8 cellular contexts compared by ENCODE assay signal in the genomic region with DNA sequence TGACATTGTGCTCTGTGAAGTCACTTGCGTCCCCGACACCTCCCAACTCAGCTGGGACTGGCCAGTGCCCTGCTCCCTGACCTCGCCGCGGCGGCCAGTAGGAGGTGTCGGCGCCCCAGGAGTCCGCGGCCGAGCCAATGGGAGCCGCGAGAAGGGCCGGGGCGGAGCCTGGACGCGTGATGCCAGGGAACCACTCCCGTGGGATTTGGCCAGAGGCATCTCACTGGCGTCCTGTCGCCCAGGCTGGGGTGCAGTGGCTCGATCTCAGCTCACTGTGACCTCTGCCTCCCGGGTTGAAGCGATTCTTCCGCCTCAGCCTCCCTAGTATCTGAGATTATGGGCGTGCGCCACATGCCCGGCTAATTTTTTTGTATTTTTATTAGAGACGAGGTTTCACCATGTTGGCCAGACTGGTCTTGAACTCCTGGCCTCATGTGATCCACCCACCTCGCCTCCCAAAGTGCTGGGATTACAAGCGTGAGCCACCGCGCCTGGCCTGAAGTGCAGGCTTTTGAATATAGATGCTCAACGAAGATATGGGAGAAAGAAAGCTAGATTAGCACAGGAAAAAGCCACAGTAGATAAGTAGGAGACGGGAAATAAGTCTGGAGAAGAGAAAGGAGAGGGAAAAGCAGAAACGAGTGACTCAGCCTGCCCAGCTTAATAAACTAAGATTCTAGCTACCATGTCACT. TPM values are rescaled to one million over a fixed set of nuclear protein-coding genes. Genes with fewer than 3 reads are reported as not detected.
A peak's percentile ranks its signal among the peaks of the same experiment; 100 is the strongest.
DNase-seq lines count a peak whose midpoint lies in the region; ATAC-seq, FAIRE-seq and TF ChIP-seq lines count a peak whose summit lies in the region.

No MANE protein-coding gene starts in this region.

- 2% methylated on average over 17 of the region's 35 CpGs; no CpG with 5 or more reads in 1 of the 2 experiments for WGBS in IMR-90 (ENCODE audit: extremely low coverage in 2 of 2, insufficient read length in 1 of 2), 2 experiments

- H3K4ac ChIP-seq in IMR-90 (ENCODE audit: low read depth, low read length): peak overlapping the region; percentile 64; the same call in 1 of the 2 replicates

- no peak for FAIRE-seq in urothelium cell line (lab: Jason Lieb, UNC)

- no peak for TF ChIP-seq RAD21 in IMR-90 (IDR thresholded peaks at IDR 0.05; ENCODE audit: low read length)

- H2BK5ac ChIP-seq in IMR-90 (ENCODE audit: low read depth, low read length, poor library complexity, severe bottlenecking): no peak overlapping the region

- POLR2A ChIA-PET in IMR-90 (lab: Charles Lee; ENCODE audit: unreplicated experiment): no interaction called here

- H4K91ac ChIP-seq in IMR-90 (ENCODE audit: insufficient read depth, low read depth, low read length): no peak overlapping the region

- TF ChIP-seq CTCF in AG10803 (conservative IDR thresholded peaks at IDR 0.05; ENCODE audit: low read length) (peak; percentile 36), IMR-90 (conservative IDR thresholded peaks at IDR 0.05; ENCODE audit: low read depth, low read length) (no peak), ascending aorta (IDR thresholded peaks at IDR 0.05) (peak in 2 of 3 experiments; percentile 31 to 40)

- peak overlapping the region; percentile 55 for H3K9ac ChIP-seq in IMR-90 (ENCODE audit: low read depth, low read length)

- H3K14ac ChIP-seq in IMR-90 (replicated peaks; ENCODE audit: low read depth, low read length): peak overlapping the region; percentile 77; the same call in 1 of the 2 replicates

- no TSS peak for BruUV-seq in IMR-90 (replicated peaks; lab: Mats Ljungman, UMichigan)

- H3K23ac ChIP-seq in IMR-90 (ENCODE audit: low read depth, low read length): peak overlapping the region; percentile 56; the same call in 1 of the 2 replicates

- CTCF ChIA-PET in IMR-90 (lab: Yijun Ruan, JAX): no interaction called here

- no peak overlapping the region for H2BK15ac ChIP-seq in IMR-90 (ENCODE audit: low read depth, low read length)

- H3K9me1 ChIP-seq in IMR-90 (ENCODE audit: insufficient read depth, low read length): no peaks in the 10 kb centered on the region

- H3K79me1 ChIP-seq in IMR-90 (ENCODE audit: low read depth in 1 of 2, low read length in 2 of 2): peaks cover 0 to 4% of the 10 kb centered on the region in 2 experiments; a peak in 1 of 4 replicates

- no peak overlapping the region for H2BK20ac ChIP-seq in IMR-90 (ENCODE audit: low read depth, low read length)

- H3K27me3 ChIP-seq in IMR-90 (ENCODE audit: control insufficient read depth, insufficient read depth, low read length) (no peaks in the 10 kb centered on the region), ascending aorta (no peaks in the 10 kb centered on the region)

- TF ChIP-seq POLR2A in GM19193 (IDR thresholded peaks at IDR 0.05; ENCODE audit: extremely low read depth, insufficient read depth, insufficient read length) (peak; percentile 53), IMR-90 (IDR thresholded peaks at IDR 0.05; ENCODE audit: low read depth, low read length) (no peak)

- H2AFZ ChIP-seq in IMR-90 (replicated peaks; ENCODE audit: low read length, poor library complexity): peak overlapping the region; percentile 99

- in situ Hi-C loops in IMR-90 (cut with MboI; ENCODE audit: low sequenced_read_pairs) (no loop called here), SK-MEL-5 (cut with HindIII; ENCODE audit: low pct_unique_long_range_greater_than_20kb, low sequenced_read_pairs) (no loop called here)

- DNase-seq in AG10803 (ENCODE audit: low read depth) (peak; percentile 77), IMR-90 (peak; percentile 51), SK-MEL-5 (ENCODE audit: low read depth, low spot score) (peak; percentile 54), ascending aorta (ENCODE audit: low spot score in 2 of 2) (peak; percentile 54 to 93), left ventricle myocardium superior (peak; percentile 94), pons (ENCODE audit: low spot score) (peak; percentile 88), urothelium cell line (ENCODE audit: low spot score) (peak; percentile 92)

- intact Hi-C loops in IMR-90 (cut with micrococcal nuclease) (no loop called here), ascending aorta (cut with DNase I) (no loop called here), left ventricle myocardium superior (cut with micrococcal nuclease) (no loop called here)

- peak overlapping the region; percentile 74 for H3K4me3 ChIP-seq in AG10803 (ENCODE audit: low read length)
- H3K4me3 ChIP-seq in IMR-90 (ENCODE audit: insufficient read depth, low read depth, low read length): peak overlapping the region; percentile 69
- H3K4me3 ChIP-seq in ascending aorta: peak overlapping the region; percentile 47 to 62

- H4K8ac ChIP-seq in IMR-90 (ENCODE audit: low read depth in 2 of 2, low read length in 2 of 2): peak overlapping the region; percentile 36 to 92; a peak in 3 of 4 replicates

- no peaks in the 10 kb centered on the region for H4K20me1 ChIP-seq in IMR-90 (ENCODE audit: insufficient read depth, low read length)

- peak; percentile 100 for ATAC-seq in IMR-90 (ENCODE audit: low read depth)
- peak; percentile 100 for ATAC-seq in left ventricle myocardium superior

- H4K5ac ChIP-seq in IMR-90 (ENCODE audit: low read depth, low read length): peak overlapping the region; percentile 50; the same call in 1 of the 2 replicates

- no peaks in the 10 kb centered on the region for H3K4me1 ChIP-seq in IMR-90 (ENCODE audit: control insufficient read depth, insufficient read depth, low read length)
- H3K4me1 ChIP-seq in ascending aorta: no peaks in the 10 kb centered on the region

- no peak overlapping the region for H3K18ac ChIP-seq in IMR-90 (ENCODE audit: low read depth, low read length)

- H2AK9ac ChIP-seq in IMR-90 (replicated peaks; ENCODE audit: low read depth, low read length, poor library complexity): peak overlapping the region; percentile 44

- H2AK5ac ChIP-seq in IMR-90 (ENCODE audit: low read depth, low read length): 0 out of 2 replicates have a peak overlapping the region, but pooled peaks have one; percentile 15

- H3K36me3 ChIP-seq in IMR-90 (ENCODE audit: control insufficient read depth, insufficient read depth, low read length) (no peaks in the 10 kb centered on the region), ascending aorta (no peaks in the 10 kb centered on the region)

- H2BK120ac ChIP-seq in IMR-90 (ENCODE audit: low read depth, low read length): peak overlapping the region; percentile 30; the same call in 1 of the 2 replicates

- dilution Hi-C loops in IMR-90 (cut with HindIII; ENCODE audit: low sequenced_read_pairs, unreplicated experiment): no loop called here

- peak overlapping the region; percentile 82 for H3K4me2 ChIP-seq in IMR-90 (ENCODE audit: low read depth, low read length)

- no peaks in the 10 kb centered on the region for H3K9me3 ChIP-seq in IMR-90 (ENCODE audit: control insufficient read depth, insufficient read depth, low read length)
- no peaks in the 10 kb centered on the region for H3K9me3 ChIP-seq in ascending aorta

- no peak overlapping the region for H3K56ac ChIP-seq in IMR-90 (ENCODE audit: extremely low read depth, insufficient read depth, low read length)

- H3K27ac ChIP-seq in IMR-90 (ENCODE audit: insufficient read depth, low read length): no peak overlapping the region
- H3K27ac ChIP-seq in ascending aorta: peak overlapping the region in 1 of 2 donors; percentile 35

TF ChIP-seq in IMR-90, 13 proteins besides CTCF, POLR2A, EP300 and RAD21:
- TF ChIP-seq, protein P1, sequence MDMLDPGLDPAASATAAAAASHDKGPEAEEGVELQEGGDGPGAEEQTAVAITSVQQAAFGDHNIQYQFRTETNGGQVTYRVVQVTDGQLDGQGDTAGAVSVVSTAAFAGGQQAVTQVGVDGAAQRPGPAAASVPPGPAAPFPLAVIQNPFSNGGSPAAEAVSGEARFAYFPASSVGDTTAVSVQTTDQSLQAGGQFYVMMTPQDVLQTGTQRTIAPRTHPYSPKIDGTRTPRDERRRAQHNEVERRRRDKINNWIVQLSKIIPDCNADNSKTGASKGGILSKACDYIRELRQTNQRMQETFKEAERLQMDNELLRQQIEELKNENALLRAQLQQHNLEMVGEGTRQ (IDR thresholded peaks at IDR 0.05; ENCODE audit: low read depth, low read length): peak; percentile 71; the same call in 1 of the 2 replicates
- TF ChIP-seq MAFK (IDR thresholded peaks at IDR 0.05; ENCODE audit: low read depth, low read length): no peak

RNA-seq across cellular contexts. Expression of a gene that starts 38.0 kb away (rescaled TPM):
- total RNA-seq in IMR-90 (2012; rRNA removed) (31.0 and 59.2 TPM in 2 replicates), ascending aorta (3.0 TPM), left ventricle myocardium superior (34.5 TPM)
- 43.5 and 52.6 TPM in 2 replicates for polyA plus RNA-seq in IMR-90 (2012; rRNA removed)
- polyA plus RNA-seq in IMR-90 (2012; cell fraction: cytosol; rRNA removed): 13.7 and 23.7 TPM in 2 replicates
- polyA plus RNA-seq in IMR-90 (2012; cell fraction: nucleus; rRNA removed; ENCODE audit: low replicate concordance): 4.7 and 28.5 TPM in 2 replicates
- total RNA-seq in SK-MEL-5 (2014; rRNA removed; shearing (Covaris generic)): 47.8 and 50.2 TPM in 2 replicates
- polyA plus RNA-seq in SK-MEL-5 (2015; cell fraction: cytosol; rRNA removed): 27.5 and 32.5 TPM in 2 replicates
- polyA plus RNA-seq in SK-MEL-5 (2015; cell fraction: nucleus; rRNA removed): 49.0 and 49.7 TPM in 2 replicates

RNA-seq across cellular contexts. Expression of a gene that starts 38.7 kb away (rescaled TPM):
- 138 and 161 TPM in 2 replicates for total RNA-seq in IMR-90 (2012; rRNA removed)
- polyA plus RNA-seq in IMR-90 (2012; rRNA removed): 71.0 and 82.9 TPM in 2 replicates
- polyA plus RNA-seq in IMR-90 (2012; cell fraction: cytosol; rRNA removed): 30.3 and 58.3 TPM in 2 replicates
- polyA plus RNA-seq in IMR-90 (2012; cell fraction: nucleus; rRNA removed; ENCODE audit: low replicate concordance): 34.6 and 96.3 TPM in 2 replicates
- total RNA-seq in SK-MEL-5 (2014; rRNA removed; shearing (Covaris generic)): 80.8 and 94.1 TPM in 2 replicates
- polyA plus RNA-seq in SK-MEL-5 (2015; cell fraction: cytosol; rRNA removed): 121 and 150 TPM in 2 replicates
- 131 and 149 TPM in 2 replicates for polyA plus RNA-seq in SK-MEL-5 (2015; cell fraction: nucleus; rRNA removed)
- total RNA-seq in ascending aorta: 45.4 TPM
- total RNA-seq in left ventricle myocardium superior: 98.9 TPM
